8 cellular contexts compared by ENCODE assay signal in the genomic region with DNA sequence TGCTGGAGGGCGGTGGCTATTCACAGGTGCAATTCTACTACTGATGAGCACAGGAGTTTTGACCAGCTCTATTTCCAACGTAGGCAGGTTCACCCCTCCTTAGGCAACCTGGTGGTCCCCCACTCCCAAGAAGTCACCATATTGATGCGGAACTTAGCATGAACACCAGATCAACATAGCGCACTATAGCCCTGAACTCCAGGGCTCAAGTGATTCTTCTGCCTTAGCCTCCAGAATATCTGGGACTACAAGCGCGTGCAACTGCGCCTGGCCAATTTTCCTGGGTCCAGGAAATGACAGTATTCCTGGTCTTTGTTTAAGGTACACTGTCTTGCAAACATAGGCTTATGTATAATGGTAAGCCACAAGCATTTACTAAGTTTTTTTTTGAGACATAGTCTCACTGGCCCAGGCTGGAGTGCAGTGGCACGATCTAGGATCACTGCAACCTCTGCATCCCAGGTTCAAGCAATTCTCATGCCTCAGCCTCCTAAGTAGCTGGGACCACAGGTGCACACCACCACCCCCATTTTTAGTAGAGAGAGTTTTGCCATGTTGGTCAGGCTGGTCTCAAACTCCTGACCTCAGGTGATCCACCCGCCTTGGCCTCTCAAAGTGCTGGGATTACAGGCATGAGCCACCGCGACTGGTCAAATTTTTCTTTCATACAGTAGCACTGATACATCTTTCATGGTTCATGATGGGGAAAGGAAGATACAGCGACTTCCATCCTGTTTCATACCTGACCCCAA. TPM values are rescaled to one million over a fixed set of nuclear protein-coding genes. Genes with fewer than 3 reads are reported as not detected.
DNase-seq lines count a peak whose midpoint lies in the region; ATAC-seq and TF ChIP-seq lines count a peak whose summit lies in the region.

No MANE protein-coding gene starts in this region.

- H3K18ac ChIP-seq in H9 (ENCODE audit: insufficient read length, low read depth, low read length) = peak overlapping the region; percentile 76

- peak overlapping the region; percentile 59 for H3K56ac ChIP-seq in H9 (ENCODE audit: insufficient read length, low read depth, low read length)

- H3K27ac ChIP-seq in H9 (ENCODE audit: insufficient read length, low read depth, low read length) (peak overlapping the region; percentile 99), iPS DF 6.9 (ENCODE audit: low read length) (peak overlapping the region; percentile 20), smooth muscle cell (ENCODE audit: low read depth) (peak overlapping the region; percentile 96)

- peaks cover 13 to 17% (median 14%) of the 10 kb centered on the region in 3 experiments; a peak in 6 of 7 replicates for H3K36me3 Mint-ChIP-seq in H9 (ENCODE audit: insufficient read depth in 1 of 3, low read depth in 3 of 3)
- H3K36me3 Mint-ChIP-seq in activated T-helper 1 cell treated with anti-CD3 and anti-CD28 coated beads, Interleukin-12 subunit alpha, Interleukin-12 subunit beta, Interleukin-2, Interleukin-4 antibody, amounts not matched to agents 30 ng/mL and 10 ng/mL and 1 ng/mL, durations not matched to agents 14 hours and 24 hours and 36 hours (ENCODE audit: low read depth) = peaks cover 23% of the 10 kb centered on the region

- peak overlapping the region; percentile 96 to 100 (median 99) for H3K27ac Mint-ChIP-seq in H9
- peak overlapping the region; percentile 98 for H3K27ac Mint-ChIP-seq in activated T-helper 1 cell treated with anti-CD3 and anti-CD28 coated beads, Interleukin-12 subunit alpha, Interleukin-12 subunit beta, Interleukin-2, Interleukin-4 antibody, amounts not matched to agents 30 ng/mL and 10 ng/mL and 1 ng/mL, durations not matched to agents 14 hours and 24 hours and 36 hours

- H3K4me3 ChIP-seq in iPS DF 6.9 (ENCODE audit: low read length) (no peak overlapping the region), smooth muscle cell (peak overlapping the region; percentile 34)

- H3K27me3 ChIP-seq in H9 (ENCODE audit: insufficient read depth, low read length) (no peaks in the 10 kb centered on the region), iPS DF 6.9 (ENCODE audit: control insufficient read depth, insufficient read depth, low read length) (no peaks in the 10 kb centered on the region), smooth muscle cell (ENCODE audit: low read depth) (no peaks in the 10 kb centered on the region)

- H2BK12ac ChIP-seq in H9 (ENCODE audit: insufficient read length, low read depth, low read length) = peak overlapping the region; percentile 95

- H4K91ac ChIP-seq in H9 (ENCODE audit: insufficient read length, low read depth, low read length) = peak overlapping the region; percentile 2

- H3K23ac ChIP-seq in H9 (ENCODE audit: insufficient read length, low read depth, low read length) = no peak overlapping the region

- no peaks in the 10 kb centered on the region; the same call in 1 of the 2 replicates for H3K27me3 Mint-ChIP-seq in H9 (ENCODE audit: low read depth)
- H3K27me3 Mint-ChIP-seq in activated T-helper 1 cell treated with anti-CD3 and anti-CD28 coated beads, Interleukin-12 subunit alpha, Interleukin-12 subunit beta, Interleukin-2, Interleukin-4 antibody, amounts not matched to agents 30 ng/mL and 10 ng/mL and 1 ng/mL, durations not matched to agents 14 hours and 24 hours and 36 hours (ENCODE audit: insufficient read depth) = no peaks in the 10 kb centered on the region

- H3K4me3 Mint-ChIP-seq in H9 = peak overlapping the region; percentile 54 to 70
- H3K4me3 Mint-ChIP-seq in activated T-helper 1 cell treated with anti-CD3 and anti-CD28 coated beads, Interleukin-12 subunit alpha, Interleukin-12 subunit beta, Interleukin-2, Interleukin-4 antibody, amounts not matched to agents 30 ng/mL and 10 ng/mL and 1 ng/mL, durations not matched to agents 14 hours and 24 hours and 36 hours = peak overlapping the region; percentile 90

- peaks cover 9% of the 10 kb centered on the region for H3K23me2 ChIP-seq in H9 (ENCODE audit: insufficient read length, low read depth, low read length, poor library complexity, severe bottlenecking)

- no peak overlapping the region for H2BK15ac ChIP-seq in H9 (ENCODE audit: low read depth, low read length)

- ATAC-seq in HG03108 (IDR thresholded peaks at IDR 0.05; ENCODE audit: unreplicated experiment) (no peak), GM19452 (IDR thresholded peaks at IDR 0.05; ENCODE audit: unreplicated experiment) (no peak)

- no peaks in the 10 kb centered on the region for H3K36me3 ChIP-seq in iPS DF 6.9 (ENCODE audit: control insufficient read depth, insufficient read depth, low read length)
- H3K36me3 ChIP-seq in smooth muscle cell (ENCODE audit: low read depth) = no peaks in the 10 kb centered on the region

- no peaks in the 10 kb centered on the region; a peak in 2 of 5 replicates for H3K9me3 Mint-ChIP-seq in H9
- no peaks in the 10 kb centered on the region for H3K9me3 Mint-ChIP-seq in activated T-helper 1 cell treated with anti-CD3 and anti-CD28 coated beads, Interleukin-12 subunit alpha, Interleukin-12 subunit beta, Interleukin-2, Interleukin-4 antibody, amounts not matched to agents 30 ng/mL and 10 ng/mL and 1 ng/mL, durations not matched to agents 14 hours and 24 hours and 36 hours

- intact Hi-C loops in activated T-helper 1 cell treated with anti-CD3 and anti-CD28 coated beads, Interleukin-12 subunit alpha, Interleukin-12 subunit beta, Interleukin-2, Interleukin-4 antibody, amounts not matched to agents 30 ng/mL and 10 ng/mL and 1 ng/mL, durations not matched to agents 14 hours and 24 hours and 36 hours (cut with micrococcal nuclease) = loop anchor here (1.0 to 10.0 kb wide), 4 partner anchors 13 to 278 kb away; a partner anchor contains a TSS

- peak overlapping the region; percentile 85 for H2BK5ac ChIP-seq in H9 (ENCODE audit: insufficient read length, low read length)

- no peak for DNase-seq in H9
- DNase-seq in activated T-helper 1 cell treated with anti-CD3 and anti-CD28 coated beads, Interleukin-12 subunit alpha, Interleukin-12 subunit beta, Interleukin-2, Interleukin-4 antibody, amounts not matched to agents 30 ng/mL and 10 ng/mL and 1 ng/mL, durations not matched to agents 14 hours and 24 hours and 36 hours (ENCODE audit: low spot score) = no peak
- DNase-seq in iPS DF 6.9 (ENCODE audit: low read depth, low spot score) = no peak
- no peak for DNase-seq in smooth muscle cell (lab: John Stamatoyannopoulos, UW; ENCODE audit: unreplicated experiment)
- DNase-seq in NCI-H2227 (lab: John Stamatoyannopoulos, UW; ENCODE audit: unreplicated experiment) = no peak
- no peak for DNase-seq in NCI-H2029 (lab: John Stamatoyannopoulos, UW)

- H4K8ac ChIP-seq in H9 (replicated peaks; ENCODE audit: insufficient read length, low read depth, low read length) = no peak overlapping the region

- H2BK120ac ChIP-seq in H9 (ENCODE audit: low read depth, low read length, poor library complexity, severe bottlenecking) = no peak overlapping the region

- peak overlapping the region; percentile 24 for H3T11ph ChIP-seq in H9 (ENCODE audit: low read length)

- peaks cover 61 to 69% of the 10 kb centered on the region in 2 experiments for H3K4me1 Mint-ChIP-seq in H9
- H3K4me1 Mint-ChIP-seq in activated T-helper 1 cell treated with anti-CD3 and anti-CD28 coated beads, Interleukin-12 subunit alpha, Interleukin-12 subunit beta, Interleukin-2, Interleukin-4 antibody, amounts not matched to agents 30 ng/mL and 10 ng/mL and 1 ng/mL, durations not matched to agents 14 hours and 24 hours and 36 hours (ENCODE audit: low read depth) = peaks cover 90% of the 10 kb centered on the region

- no peak overlapping the region for H2BK20ac ChIP-seq in H9 (ENCODE audit: low read depth, low read length, poor library complexity, severe bottlenecking)

- H3K9ac ChIP-seq in H9 (ENCODE audit: extremely low read depth, insufficient read length, low read length) (peak overlapping the region; percentile 65), smooth muscle cell (ENCODE audit: low read depth) (no peak overlapping the region)

- H4K20me1 ChIP-seq in H9 (ENCODE audit: control insufficient read depth, insufficient read depth, insufficient read length) (no peaks in the 10 kb centered on the region), smooth muscle cell (ENCODE audit: low read depth) (peaks cover 44% of the 10 kb centered on the region)

- peak overlapping the region; percentile 72 for H4K5ac ChIP-seq in H9 (ENCODE audit: insufficient read length, low read depth, low read length)

- peak overlapping the region; percentile 86; the same call in 1 of the 2 replicates for H3K14ac ChIP-seq in H9 (ENCODE audit: insufficient read depth, low read length)

- H3K4me1 ChIP-seq in H9 (ENCODE audit: insufficient read depth, low read length) (peaks cover 14% of the 10 kb centered on the region), iPS DF 6.9 (ENCODE audit: control insufficient read depth, insufficient read depth, low read length) (peaks cover 15% of the 10 kb centered on the region; the same call in 1 of the 2 replicates), smooth muscle cell (ENCODE audit: low read depth) (peaks cover 65% of the 10 kb centered on the region)

- H2AFZ ChIP-seq in H9 (ENCODE audit: low read length) (no peak overlapping the region), smooth muscle cell (ENCODE audit: low read depth) (no peak overlapping the region)

- WGBS in H9 (ENCODE audit: extremely low coverage, insufficient read length, low lambda C conversion rate) = no CpG with 5 or more reads among the region's 12 CpGs
- no CpG with 5 or more reads among the region's 12 CpGs for WGBS in iPS DF 6.9 (ENCODE audit: insufficient coverage, insufficient read length)
- 89% methylated on average over 12 of the region's 12 CpGs for WGBS in smooth muscle cell (ENCODE audit: low lambda C conversion rate)

- no peak overlapping the region; the same call in 1 of the 2 replicates for H3K4ac ChIP-seq in H9 (ENCODE audit: low read depth, low read length)

- H3K9me3 ChIP-seq in H9 (ENCODE audit: control insufficient read depth, low read depth, low read length) (no peaks in the 10 kb centered on the region), iPS DF 6.9 (ENCODE audit: control insufficient read depth, insufficient read depth, low read length) (no peaks in the 10 kb centered on the region), smooth muscle cell (replicated peaks; ENCODE audit: low read depth) (no peaks in the 10 kb centered on the region)

- H3K79me2 ChIP-seq in H9 (ENCODE audit: insufficient read depth, low read length) (peaks cover 4% of the 10 kb centered on the region; the same call in 1 of the 2 replicates), smooth muscle cell (ENCODE audit: low read depth) (peaks cover 42% of the 10 kb centered on the region)

- H3F3A ChIP-seq in smooth muscle cell (ENCODE audit: low read depth) = peaks cover 61% of the 10 kb centered on the region

- peak overlapping the region; percentile 63 for H3K4me2 ChIP-seq in H9 (ENCODE audit: insufficient read depth, insufficient read length, low read length)
- H3K4me2 ChIP-seq in smooth muscle cell = peak overlapping the region; percentile 78

- TF ChIP-seq CTCF in H9 (conservative IDR thresholded peaks at IDR 0.05) = no peak
- TF ChIP-seq CTCF in smooth muscle cell (IDR thresholded peaks at IDR 0.05; ENCODE audit: borderline replicate concordance, insufficient read depth, poor library complexity, severe bottlenecking) = no peak

- H2AK5ac ChIP-seq in H9 (ENCODE audit: insufficient read length, low read length) = peak overlapping the region; percentile 51

- H3K79me1 ChIP-seq in H9 (ENCODE audit: insufficient read depth, low read depth, low read length, poor library complexity, severe bottlenecking) = peaks cover 4% of the 10 kb centered on the region

RNA-seq across cellular contexts. Expression of a gene that starts 12.6 kb away (rescaled TPM):
- total RNA-seq in H9 (2021) = 247 and 250 TPM in 2 replicates
- total RNA-seq in activated T-helper 1 cell treated with anti-CD3 and anti-CD28 coated beads, Interleukin-12 subunit alpha, Interleukin-12 subunit beta, Interleukin-2, Interleukin-4 antibody, amounts not matched to agents 30 ng/mL and 10 ng/mL and 1 ng/mL, durations not matched to agents 14 hours and 24 hours and 36 hours = 311 and 317 TPM in 2 replicates
- total RNA-seq in smooth muscle cell = 519 and 630 TPM in 2 replicates
- 224 and 247 TPM in 2 replicates for polyA plus RNA-seq in smooth muscle cell

RNA-seq across cellular contexts. Expression of a gene that starts 17.6 kb away (rescaled TPM):
- total RNA-seq in H9 (2021) = 4.6 and 6.1 TPM in 2 replicates
- 1.2 and 1.3 TPM in 2 replicates for total RNA-seq in activated T-helper 1 cell treated with anti-CD3 and anti-CD28 coated beads, Interleukin-12 subunit alpha, Interleukin-12 subunit beta, Interleukin-2, Interleukin-4 antibody, amounts not matched to agents 30 ng/mL and 10 ng/mL and 1 ng/mL, durations not matched to agents 14 hours and 24 hours and 36 hours
- 2.4 and 6.4 TPM in 2 replicates for total RNA-seq in smooth muscle cell
- 8.4 and 20.8 TPM in 2 replicates for polyA plus RNA-seq in smooth muscle cell

RNA-seq across cellular contexts. Expression of a gene that starts 51.2 kb away (rescaled TPM):
- total RNA-seq in H9 (2021) (not detected in 2 replicates), smooth muscle cell (not detected in 2 replicates)
- not detected in 2 replicates for total RNA-seq in activated T-helper 1 cell treated with anti-CD3 and anti-CD28 coated beads, Interleukin-12 subunit alpha, Interleukin-12 subunit beta, Interleukin-2, Interleukin-4 antibody, amounts not matched to agents 30 ng/mL and 10 ng/mL and 1 ng/mL, durations not matched to agents 14 hours and 24 hours and 36 hours
- polyA plus RNA-seq in smooth muscle cell = 0.62 and 1.2 TPM in 2 replicates

RNA-seq across cellular contexts. Expression of a gene that starts 58.9 kb away (rescaled TPM):
- total RNA-seq in H9 (2021) (0.88 and 1.4 TPM in 2 replicates), smooth muscle cell (14.6 and 19.0 TPM in 2 replicates)
- total RNA-seq in activated T-helper 1 cell treated with anti-CD3 and anti-CD28 coated beads, Interleukin-12 subunit alpha, Interleukin-12 subunit beta, Interleukin-2, Interleukin-4 antibody, amounts not matched to agents 30 ng/mL and 10 ng/mL and 1 ng/mL, durations not matched to agents 14 hours and 24 hours and 36 hours = 1.9 and 2.6 TPM in 2 replicates
- polyA plus RNA-seq in smooth muscle cell = 32.0 and 36.1 TPM in 2 replicates

Comparison
In these comparisons a context has a peak if more than half of its experiments do, and no peak if none do; other contexts are left out.
1. H3K27ac ChIP-seq: peak in every context shown above with its lines; median percentile 99 in H9; 96 in smooth muscle cell; 20 in iPS DF 6.9.